24 cellular contexts compared by ENCODE assay signal in genomic region chr10:67261300-67261797, GRCh38.
"Had no signal": no experiment of that assay in that cellular context is flagged by ENCODE, and none has a peak within 500 bp of the region (broad histone marks: within the 10 kb centered on the region; RNA-seq: fewer than 3 reads in every experiment).

No MANE protein-coding gene starts in this region.

- FAIRE-seq: frontal cortex, keratinocyte had no signal

- H3K27ac ChIP-seq: dorsolateral prefrontal cortex, lower lobe of right lung, ovary, psoas muscle, right atrium auricular region, sigmoid colon, suprapubic skin, transverse colon, upper lobe of right lung, uterus had no signal

- DNase-seq: dorsolateral prefrontal cortex; effector CD4-positive, alpha-beta T cell; hypothalamus; left ventricle myocardium superior; lower lobe of right lung; naive thymus-derived CD8-positive, alpha-beta T cell; nephron progenitor cell; nucleus accumbens; ovary; posterior cingulate gyrus; psoas muscle; sigmoid colon; stimulated activated CD4-positive, alpha-beta T cell treated with anti-CD3 and anti-CD28 coated beads, Interleukin-1b, Interleukin-23, amount 100 ng/mL, for 48 hours; stimulated activated CD4-positive, alpha-beta T cell treated with anti-CD3 and anti-CD28 coated beads, Interleukin-4, amount 100 ng/mL, for 1 hour; stimulated activated CD8-positive, alpha-beta memory T cell treated with anti-CD3 and anti-CD28 coated beads, Interleukin-4, amount 100 ng/mL, for 48 hours; stimulated activated naive CD4-positive, alpha-beta T cell; stimulated activated naive CD8-positive, alpha-beta T cell treated with anti-CD3 and anti-CD28 coated beads, Interleukin-15, amount 100 ng/mL, for 72 hours; transverse colon; upper lobe of right lung; uterus had no signal

- H3K4me1 ChIP-seq: lower lobe of right lung, psoas muscle, right atrium auricular region, sigmoid colon, suprapubic skin, upper lobe of right lung, uterus had no signal

- ATAC-seq: left ventricle myocardium superior; lower lobe of right lung; naive thymus-derived CD8-positive, alpha-beta T cell; psoas muscle; stimulated activated naive CD8-positive, alpha-beta T cell treated with anti-CD3 and anti-CD28 coated beads, Interleukin-15, amount 100 ng/mL, for 72 hours; upper lobe of right lung had no signal

- H3K36me3 ChIP-seq: lower lobe of right lung, ovary, right atrium auricular region, sigmoid colon, suprapubic skin, transverse colon, upper lobe of right lung, uterus had no signal

- H3K4me3 ChIP-seq: dorsolateral prefrontal cortex, lower lobe of right lung, psoas muscle, right atrium auricular region, sigmoid colon, suprapubic skin, transverse colon, upper lobe of right lung, uterus had no signal

- H3K27me3 ChIP-seq: dorsolateral prefrontal cortex, ovary, right atrium auricular region, sigmoid colon, suprapubic skin, upper lobe of right lung, uterus had no signal

- H3K9me3 ChIP-seq: lower lobe of right lung, ovary, psoas muscle, right atrium auricular region, sigmoid colon, suprapubic skin, transverse colon, upper lobe of right lung, uterus had no signal
